8 cellular contexts compared by ENCODE assay signal in the genomic region with DNA sequence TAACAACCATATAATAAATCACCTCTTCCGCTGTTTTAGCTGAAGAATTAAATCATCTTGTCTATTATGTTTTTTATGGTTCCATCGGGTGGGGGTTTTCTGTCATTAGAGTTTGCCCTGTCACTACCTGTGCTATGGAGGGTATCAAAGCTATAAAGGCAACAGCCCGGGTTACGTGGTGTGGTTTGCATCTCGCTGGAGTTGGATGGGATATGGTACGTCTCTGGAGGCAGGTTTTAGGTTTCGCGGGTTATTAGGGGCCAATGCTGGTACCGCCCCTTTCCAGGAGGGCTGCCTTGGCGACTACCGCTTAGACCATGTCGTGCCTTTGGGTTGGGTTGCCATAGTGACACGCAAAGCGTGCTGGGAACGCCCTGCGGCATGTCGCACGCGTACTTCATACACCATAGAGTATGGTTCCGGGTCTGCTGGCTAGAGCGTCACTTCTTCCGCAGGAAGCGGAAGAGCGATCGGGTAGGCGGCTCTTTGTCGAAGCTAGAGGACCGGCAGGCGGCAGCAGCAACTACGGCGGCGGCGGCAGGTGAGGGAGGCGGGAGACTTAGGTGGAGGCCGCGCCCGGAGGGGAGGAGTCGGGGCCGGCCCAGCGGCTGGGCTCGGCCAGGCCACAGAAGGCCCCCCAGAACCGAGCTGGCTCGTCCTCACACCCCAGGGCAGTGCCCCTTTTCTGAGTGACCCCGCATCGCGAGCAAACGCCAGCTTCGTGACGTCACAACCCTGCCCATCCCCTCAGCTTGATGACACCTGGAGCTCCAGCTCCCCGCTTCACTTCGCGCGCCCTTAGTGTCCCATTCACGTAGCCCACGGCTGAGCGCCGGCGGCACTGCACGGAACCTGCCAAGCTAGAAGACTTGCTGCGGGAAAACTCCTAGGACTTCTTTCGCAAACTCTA. TPM values are rescaled to one million over a fixed set of nuclear protein-coding genes. Genes with fewer than 3 reads are reported as not detected.
DNase-seq lines count a peak whose midpoint lies in the region.

Gene ZC3H10, plus strand, starts transcription at position 489 of the 910 bp plus-strand sequence. CDS start 2,297 bp downstream, outside the sequence.

- H3K27ac ChIP-seq in subcutaneous abdominal adipose tissue (ENCODE audit: low read depth, low read length), result peak within 1 kb of the TSS; percentile 88

- H3K4me3 ChIP-seq in HAP-1, result peak within 1 kb of the TSS; percentile 83
- peak within 1 kb of the TSS; percentile 85 for H3K4me3 ChIP-seq in MG63
- peak within 1 kb of the TSS; percentile 69 for H3K4me3 ChIP-seq in neuron (ENCODE audit: low read length)
- peak within 1 kb of the TSS; percentile 79 to 100 (median 91) for H3K4me3 ChIP-seq in subcutaneous abdominal adipose tissue (ENCODE audit: low read depth in 1 of 5, low read length in 5 of 5)

- H3K9ac ChIP-seq in subcutaneous abdominal adipose tissue (ENCODE audit: low read length in 5 of 5), result peak within 1 kb of the TSS; percentile 84 to 95 (median 88)

- H3K36me3 ChIP-seq in HAP-1 (replicated peaks) (peaks cover 33% of the 10 kb centered on the region), MG63 (peaks cover 45% of the 10 kb centered on the region), neuron (ENCODE audit: insufficient read depth, low read length) (peaks cover 37% of the 10 kb centered on the region), subcutaneous abdominal adipose tissue (ENCODE audit: control insufficient read depth in 5 of 5, insufficient read depth in 5 of 5, low read length in 5 of 5) (peaks cover 10 to 39% (median 23%) of the 10 kb centered on the region in 5 donors)

- H3K9me3 ChIP-seq in HAP-1 (no peaks in the 10 kb centered on the region), MG63 (no peaks in the 10 kb centered on the region; the same call in 1 of the 2 replicates), neuron (ENCODE audit: low read length) (no peaks in the 10 kb centered on the region), subcutaneous abdominal adipose tissue (ENCODE audit: control insufficient read depth in 5 of 5, low read length in 5 of 5) (no peaks in the 10 kb centered on the region)

- in situ Hi-C loops in HAP-1 (cut with MboI; ENCODE audit: low sequenced_read_pairs), result loop anchor here (5.0 to 25.0 kb wide), 3 partner anchors 69 to 1831 kb away; partner anchors contain the start of genes CBX5, HNRNPA1 and SMARCC2

- no peaks in the 10 kb centered on the region for H3K27me3 ChIP-seq in HAP-1 (ENCODE audit: low read depth)
- H3K27me3 ChIP-seq in MG63, result no peaks in the 10 kb centered on the region
- no peaks in the 10 kb centered on the region for H3K27me3 ChIP-seq in neuron (ENCODE audit: insufficient read depth, low read length)
- no peaks in the 10 kb centered on the region for H3K27me3 ChIP-seq in subcutaneous abdominal adipose tissue (ENCODE audit: control insufficient read depth in 5 of 5, insufficient read depth in 4 of 5, low read length in 5 of 5)

- H3K4me1 ChIP-seq in HAP-1, result peaks cover 12% of the 10 kb centered on the region
- peaks cover 18% of the 10 kb centered on the region for H3K4me1 ChIP-seq in neuron (ENCODE audit: insufficient read depth, low read length)
- peaks cover 16 to 48% (median 36%) of the 10 kb centered on the region in 5 donors for H3K4me1 ChIP-seq in subcutaneous abdominal adipose tissue (ENCODE audit: control insufficient read depth in 5 of 5, insufficient read depth in 5 of 5, low read length in 5 of 5)

- H2AFZ ChIP-seq in neuron (ENCODE audit: low read depth, low read length), result no peak within 1 kb of the TSS

- DNase-seq in GDM1 (lab: John Stamatoyannopoulos, UW) (peak; percentile 99), HAP-1 (ENCODE audit: low spot score in 2 of 2) (peak; percentile 97 to 99), MG63 (peak; percentile 99), SHP77 treated with DMSO at 0.1 percent for 48 hours (lab: John Stamatoyannopoulos, UW) (peak; percentile 95), foreskin melanocyte (peak; percentile 96)
- peak; percentile 95 for DNase-seq in activated gamma-delta T cell treated with anti-CD3 and anti-CD28 coated beads, Interleukin-2, amount 50 U/mL, for 16 hours (ENCODE audit: low read depth)

RNA-seq across cellular contexts. Expression of gene ZC3H10, which starts in this region (rescaled TPM):
- 3.5 and 5.3 TPM in 2 replicates for total RNA-seq in MG63 (2014; rRNA removed; shearing (Covaris generic); ENCODE audit: low replicate concordance)

Comparison
In these comparisons a context has a peak if more than half of its experiments do, and no peak if none do; other contexts are left out.
1. Peak in every context shown above with its lines: DNase-seq, H3K4me3 ChIP-seq and H3K27ac ChIP-seq.